ENCODE assay signal across 9 cellular contexts in the genomic region with DNA sequence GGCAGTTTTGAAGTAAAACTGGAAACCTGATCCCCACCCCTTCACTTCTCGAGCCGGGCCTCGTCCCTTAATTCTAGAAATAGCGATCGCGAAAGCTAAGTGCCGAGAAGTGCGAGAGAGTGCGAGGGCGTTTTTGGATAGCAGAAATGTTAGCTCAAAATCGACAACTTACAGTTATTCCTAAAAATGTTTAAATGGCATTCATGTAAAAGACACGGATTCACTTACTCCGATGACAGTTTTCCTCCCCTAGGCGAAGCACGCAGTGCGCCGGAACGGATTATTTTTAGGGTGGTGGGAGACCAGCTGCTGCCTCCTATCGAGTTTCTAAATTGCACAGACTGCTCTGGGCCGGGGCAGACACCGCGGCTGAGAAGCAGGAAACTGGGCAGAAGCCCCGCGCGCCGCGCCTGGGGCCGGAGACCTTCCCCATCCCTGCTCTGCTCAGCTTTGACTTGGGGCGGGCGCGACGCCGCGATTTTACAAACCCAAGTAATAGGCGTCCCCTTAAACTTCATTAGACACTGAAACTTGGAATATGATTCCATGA. TPM values are rescaled to one million over a fixed set of nuclear protein-coding genes. Genes with fewer than 3 reads are reported as not detected.
DNase-seq lines count a peak whose midpoint lies in the region; ATAC-seq and TF ChIP-seq lines count a peak whose summit lies in the region.
"Had no signal": no experiment of that assay in that cellular context is flagged by ENCODE, and none has a peak within 500 bp of the region (broad histone marks: within the 10 kb centered on the region; RNA-seq: fewer than 3 reads in every experiment).

A gene (minus strand): TSS at position 455 of the 550 bp plus-strand sequence. CDS start 4,752 bp downstream, outside the sequence.

- no peak within 1 kb of the TSS for H3K9ac ChIP-seq in PC-3 (ENCODE audit: low read length)

- H3K27me3 Mint-ChIP-seq in nephron (ENCODE audit: low read depth), result peaks cover 8% of the 10 kb centered on the region

- CTCF ChIA-PET in PC-3 (lab: Charles Lee), result no interaction called here

- H3K27ac Mint-ChIP-seq in nephron, result peak within 1 kb of the TSS; percentile 94 to 99 (median 96)

- H3K27ac ChIP-seq in PC-3 (ENCODE audit: low read length), result no peak within 1 kb of the TSS

- H3K9me3 ChIP-seq in PC-3 (ENCODE audit: low read length), result no peaks in the 10 kb centered on the region

- H3K9me2 ChIP-seq in PC-3 (replicated peaks; ENCODE audit: low read length), result no peaks in the 10 kb centered on the region

- peaks cover 2% of the 10 kb centered on the region for H3K36me3 Mint-ChIP-seq in nephron (ENCODE audit: low read depth)

- intact Hi-C loops in PC-3 (cut with micrococcal nuclease), result no loop called here

- no peaks in the 10 kb centered on the region for H4K20me1 ChIP-seq in PC-3 (ENCODE audit: low read length)

- BruUV-seq in PC-3 (replicated peaks; lab: Mats Ljungman, UMichigan), result no TSS peak

- H3K4me3 ChIP-seq in WI38 (ENCODE audit: low read depth, low read length) (peak within 1 kb of the TSS; percentile 49), foreskin fibroblast (ENCODE audit: low read depth in 1 of 2, low read length in 2 of 2) (peak within 1 kb of the TSS; percentile 46 to 65), PC-3 (ENCODE audit: low read length) (no peak within 1 kb of the TSS)

- no peaks in the 10 kb centered on the region for H3K27me3 ChIP-seq in PC-3 (ENCODE audit: low read length)

- POLR2A ChIA-PET in PC-3 (lab: Charles Lee; ENCODE audit: unreplicated experiment), result no interaction called here

- H3K4me2 ChIP-seq in PC-3 (ENCODE audit: low read length), result no peak within 1 kb of the TSS

- no peak within 1 kb of the TSS for H2AFZ ChIP-seq in PC-3 (ENCODE audit: low read length)

- H3K4me3 Mint-ChIP-seq in nephron, result peak within 1 kb of the TSS; percentile 89 to 94 (median 92)

- H3K36me3 ChIP-seq in PC-3 (ENCODE audit: low read depth, low read length), result no peaks in the 10 kb centered on the region

- peaks cover 22% of the 10 kb centered on the region for H3K9me3 Mint-ChIP-seq in nephron

- TF ChIP-seq CTCF in WI38 (IDR thresholded peaks at IDR 0.05; ENCODE audit: low read depth, low read length), result no peak
- no peak for TF ChIP-seq CTCF in foreskin fibroblast (IDR thresholded peaks at IDR 0.05; ENCODE audit: low read depth, low read length)
- TF ChIP-seq CTCF in nephron (IDR thresholded peaks at IDR 0.05; ENCODE audit: unreplicated experiment in 3 of 3), result no peak
- no peak for TF ChIP-seq CTCF in PC-3 (conservative IDR thresholded peaks at IDR 0.05; ENCODE audit: low read depth, low read length)

- H3K79me2 ChIP-seq in PC-3 (ENCODE audit: low read length), result no peaks in the 10 kb centered on the region

- peaks cover 6% of the 10 kb centered on the region; the same call in 1 of the 2 replicates for H3K4me1 ChIP-seq in PC-3 (ENCODE audit: insufficient read depth, low read length)

- peaks cover 16% of the 10 kb centered on the region for H3K4me1 Mint-ChIP-seq in nephron

- peak in 1 of 2 donors; percentile 52 for DNase-seq in foreskin fibroblast
- DNase-seq in PC-3, result no peak
- no peak for DNase-seq in NCI-H345 treated with DMSO at 0.1 percent for 48 hours (lab: John Stamatoyannopoulos, UW; ENCODE audit: unreplicated experiment)
- DNase-seq in NCI-H748 (lab: John Stamatoyannopoulos, UW; ENCODE audit: unreplicated experiment), result no peak

- ATAC-seq in GM19395 (IDR thresholded peaks at IDR 0.05; ENCODE audit: unreplicated experiment) (peak; percentile 59), PC-3 (no peak), GM18511 (IDR thresholded peaks at IDR 0.05; ENCODE audit: unreplicated experiment) (no peak)

- no peaks in the 10 kb centered on the region for H3F3A ChIP-seq in PC-3 (ENCODE audit: low read length, unreplicated experiment)

RNA-seq across cellular contexts. Expression of the gene that starts here (rescaled TPM):
- 0.23 and 0.33 TPM in 2 replicates for total RNA-seq in PC-3 (2014; rRNA removed)
- total RNA-seq: pulmonary artery endothelial cell had no signal
